Comparison of ENCODE assay signal across 8 cellular contexts in the genomic region with DNA sequence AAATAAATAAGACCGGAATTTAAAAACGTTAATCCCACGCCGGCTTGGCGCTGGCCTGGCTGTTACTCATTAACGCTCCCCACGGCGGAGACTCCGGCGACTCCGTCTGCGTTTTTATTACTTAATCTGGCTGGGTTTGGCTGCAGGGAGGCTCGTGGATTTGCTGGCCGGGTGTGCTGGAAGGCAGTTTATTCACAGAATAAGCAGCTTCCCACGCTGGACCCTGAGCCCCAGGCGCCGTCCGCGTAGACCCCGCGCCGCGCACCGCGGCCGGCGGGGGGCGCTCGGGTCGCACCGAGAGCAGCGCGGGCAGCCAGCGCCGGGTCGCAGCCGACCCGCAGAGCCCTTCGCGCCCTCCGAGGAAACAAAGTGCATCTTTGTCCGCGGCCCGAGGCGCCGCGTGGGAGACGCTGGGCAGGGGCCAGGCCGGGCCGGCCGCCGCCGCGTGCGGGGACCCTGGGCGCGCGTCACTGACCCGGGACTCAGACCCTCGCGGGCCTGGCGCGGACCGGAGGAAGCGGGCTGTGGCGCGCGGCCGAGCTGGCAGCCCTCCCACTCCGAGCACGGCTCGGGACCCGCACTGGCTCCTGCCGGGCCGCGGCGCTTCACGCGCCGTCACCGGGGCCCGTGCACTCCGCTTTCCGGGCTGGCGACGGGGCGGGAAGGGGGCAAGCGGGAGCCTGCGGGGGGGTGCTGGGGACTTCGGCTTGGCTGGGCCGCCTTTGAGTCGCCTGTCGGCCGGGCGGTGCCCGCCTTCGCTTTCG. TPM values are rescaled to one million over a fixed set of nuclear protein-coding genes. Genes with fewer than 3 reads are reported as not detected.
DNase-seq lines count a peak whose midpoint lies in the region; ATAC-seq and TF ChIP-seq lines count a peak whose summit lies in the region.

No MANE protein-coding gene starts in this region.

- peak overlapping the region; percentile 83 for H3K27ac ChIP-seq in DND-41 (ENCODE audit: low read length)
- peak overlapping the region; percentile 93 for H3K27ac ChIP-seq in right cardiac atrium (ENCODE audit: low read length)
- peak overlapping the region; percentile 94 for H3K27ac ChIP-seq in psoas muscle
- peak overlapping the region; percentile 99 to 100 for H3K27ac ChIP-seq in uterus

- peak overlapping the region; percentile 86 for H3K4me2 ChIP-seq in DND-41 (ENCODE audit: insufficient read depth, low read length)

- peak overlapping the region; percentile 86 for H2AFZ ChIP-seq in DND-41 (ENCODE audit: low read depth, low read length)

- H3K4me3 ChIP-seq in DND-41 (ENCODE audit: low read depth in 1 of 2, low read length in 2 of 2) (peak overlapping the region; percentile 46 to 90; a peak in 3 of 4 replicates), right cardiac atrium (ENCODE audit: low read length) (peak overlapping the region; percentile 72), psoas muscle (peak overlapping the region; percentile 87), uterus (peak overlapping the region; percentile 70 to 90)

- H3K27me3 ChIP-seq in DND-41 (ENCODE audit: insufficient read depth, low read length, poor library complexity) (no peaks in the 10 kb centered on the region), right cardiac atrium (ENCODE audit: control insufficient read depth, insufficient read depth) (no peaks in the 10 kb centered on the region), psoas muscle (ENCODE audit: insufficient read depth in 3 of 3, low read length in 2 of 3) (no peaks in the 10 kb centered on the region), uterus (no peaks in the 10 kb centered on the region)

- TF ChIP-seq POLR2A in uterus (IDR thresholded peaks at IDR 0.05): no peak

- 1% methylated on average over 98 of the region's 98 CpGs for WGBS in right cardiac atrium
- WGBS in psoas muscle, 3 donors: 0 to 4% (median 1%) methylated on average over 39 to 98 of the region's 98 CpGs

- peak; percentile 51 for ATAC-seq in DND-41 (ENCODE audit: insufficient read depth, low read depth)
- peak; percentile 48 for ATAC-seq in GM21390 (IDR thresholded peaks at IDR 0.05; ENCODE audit: unreplicated experiment)
- ATAC-seq in right cardiac atrium: peak; percentile 59 to 74
- peak; percentile 67 to 74 (median 72) for ATAC-seq in psoas muscle

- DNase-seq in DND-41 (peak; percentile 72), HUDEP-2 (lab: John Stamatoyannopoulos, UW; ENCODE audit: unreplicated experiment in 76 of 76) (peak in 52 of 76 experiments; percentile 15 to 76 (median 44)), T follicular helper cell (ENCODE audit: low read depth) (peak; percentile 55), amygdala (lab: John Stamatoyannopoulos, UW) (peak in 48 of 56 donors; percentile 9 to 84 (median 62)), right cardiac atrium (peak; percentile 82 to 94 (median 91)), psoas muscle (peak; percentile 74 to 85), uterus (peak; percentile 75 to 82)

- H3K4me1 ChIP-seq in DND-41 (ENCODE audit: insufficient read depth, low read length) (peaks cover 47% of the 10 kb centered on the region), right cardiac atrium (ENCODE audit: control insufficient read depth, insufficient read depth, low read length) (peaks cover 2% of the 10 kb centered on the region), psoas muscle (no peaks in the 10 kb centered on the region), uterus (peaks cover 0 to 5% of the 10 kb centered on the region in 2 donors)

- H3K9me3 ChIP-seq in DND-41 (ENCODE audit: insufficient read depth, low read length, severe bottlenecking): no peaks in the 10 kb centered on the region
- H3K9me3 ChIP-seq in right cardiac atrium (ENCODE audit: control insufficient read depth, low read length): no peaks in the 10 kb centered on the region
- H3K9me3 ChIP-seq in psoas muscle: no peaks in the 10 kb centered on the region
- H3K9me3 ChIP-seq in uterus: no peaks in the 10 kb centered on the region

- H4K20me1 ChIP-seq in DND-41 (ENCODE audit: insufficient read depth, low read length): no peaks in the 10 kb centered on the region

- peak overlapping the region; percentile 91 for H3K9ac ChIP-seq in DND-41 (ENCODE audit: low read depth, low read length)

- TF ChIP-seq CTCF in DND-41 (IDR thresholded peaks at IDR 0.05; ENCODE audit: borderline replicate concordance, extremely low read depth, low read length, poor library complexity, severe bottlenecking) (peak; percentile 91), psoas muscle (IDR thresholded peaks at IDR 0.05) (peak; percentile 82), uterus (IDR thresholded peaks at IDR 0.05) (peak; percentile 47 to 97 (median 94))

- H3K79me2 ChIP-seq in DND-41 (ENCODE audit: insufficient read depth, low read length): peaks cover 38% of the 10 kb centered on the region

- intact Hi-C loops in right cardiac atrium (cut with DNase I): loop anchor here in 3 of 4 donors (5.0 to 10.0 kb wide), 6 partner anchors 66 to 238 kb away; no protein-coding TSS in a partner anchor
- intact Hi-C loops in psoas muscle (cut with DNase I): loop anchor here in 1 of 2 donors (5.0 kb wide), 1 partner anchor 91 kb away; no protein-coding TSS in a partner anchor
- intact Hi-C loops in uterus (cut with DNase I; ENCODE audit: low total_unique reads): loop anchor here (5.0 kb wide), 1 partner anchor 46 kb away; no protein-coding TSS in a partner anchor

- H3K36me3 ChIP-seq in DND-41 (ENCODE audit: insufficient read depth, low read length): no peaks in the 10 kb centered on the region; the same call in 1 of the 2 replicates
- no peaks in the 10 kb centered on the region for H3K36me3 ChIP-seq in psoas muscle (ENCODE audit: insufficient read depth in 1 of 2, low read depth in 1 of 2)
- no peaks in the 10 kb centered on the region for H3K36me3 ChIP-seq in uterus

RNA-seq across cellular contexts. Expression of gene GRK5, which starts 0.6 kb away (rescaled TPM):
- total RNA-seq in right cardiac atrium: 10 to 100 TPM; 45.2 to 89.9 (median 60.7) TPM
- 31.3 TPM for polyA plus RNA-seq in right cardiac atrium
- total RNA-seq in psoas muscle: 10 to 100 TPM in 2 of 4 donors, 1 to 10 TPM in 2; 8.0 to 15.5 (median 10.1) TPM
- polyA plus RNA-seq in psoas muscle: 1 to 10 TPM; 7.0 to 7.7 (median 7.3) TPM
- 10 to 100 TPM; 11.6 to 34.6 (median 14.1) TPM for total RNA-seq in uterus

RNA-seq across cellular contexts. Expression of gene PRDX3, which starts 28.2 kb away (rescaled TPM):
- 100 to 1,000 TPM; 163 to 198 (median 190) TPM for total RNA-seq in right cardiac atrium
- polyA plus RNA-seq in right cardiac atrium: 233 TPM
- 100 to 1,000 TPM; 186 to 212 (median 201) TPM for total RNA-seq in psoas muscle
- polyA plus RNA-seq in psoas muscle: 100 to 1,000 TPM; 182 to 331 (median 204) TPM
- 100 to 1,000 TPM in 3 of 4 donors, 10 to 100 TPM in 1; 90.6 to 231 (median 141) TPM for total RNA-seq in uterus

RNA-seq across cellular contexts. Expression of gene SFXN4, which starts 41.3 kb away (rescaled TPM):
- total RNA-seq in right cardiac atrium (10 to 100 TPM; 36.8 to 46.8 (median 41.0) TPM), psoas muscle (10 to 100 TPM; 37.1 to 48.9 (median 43.9) TPM), uterus (10 to 100 TPM in 3 of 4 donors, 1 to 10 TPM in 1; 1.2 to 22.1 (median 14.8) TPM)
- polyA plus RNA-seq in right cardiac atrium (42.3 TPM), psoas muscle (10 to 100 TPM; 49.0 to 67.2 (median 65.7) TPM)

Comparison
In these comparisons a context has a peak if more than half of its experiments do, and no peak if none do; other contexts are left out.
1. Peak in every context shown above with its lines: DNase-seq, ATAC-seq, H3K4me3 ChIP-seq and H3K27ac ChIP-seq.